In genomic region chr17:36950027-36950426, GRCh38 we compare ENCODE assay signal across 9 cellular contexts. TPM values are rescaled to one million over a fixed set of nuclear protein-coding genes. Genes with fewer than 3 reads are reported as not detected.
DNase-seq lines count a peak whose midpoint lies in the region; ATAC-seq and TF ChIP-seq lines count a peak whose summit lies in the region.
"Had no signal": no experiment of that assay in that cellular context is flagged by ENCODE, and none has a peak within 500 bp of the region (broad histone marks: within the 10 kb centered on the region; RNA-seq: fewer than 3 reads in every experiment).

No MANE protein-coding gene starts in this region.

- H3K36me3 ChIP-seq in Loucy (ENCODE audit: insufficient read depth, low read length) (peaks cover 24% of the 10 kb centered on the region; the same call in 1 of the 2 replicates), neural cell (ENCODE audit: insufficient read depth, low read length) (peaks cover 13% of the 10 kb centered on the region)

- H3K9me3 ChIP-seq in Loucy (ENCODE audit: insufficient read depth, low read depth, low read length) (no peaks in the 10 kb centered on the region), neural cell (ENCODE audit: low read length) (no peaks in the 10 kb centered on the region)

- peaks cover 47% of the 10 kb centered on the region for H4K20me1 ChIP-seq in Loucy (ENCODE audit: insufficient read depth, low read length, poor library complexity, severe bottlenecking)
- no peaks in the 10 kb centered on the region for H4K20me1 ChIP-seq in neural cell (ENCODE audit: insufficient read depth)

- H3K4me1 Mint-ChIP-seq in CD14-positive monocyte, result peaks cover 41% of the 10 kb centered on the region

- peaks cover 0 to 22% (median 1%) of the 10 kb centered on the region in 7 donors for H3K9me3 Mint-ChIP-seq in CD14-positive monocyte

- H3K4me1 ChIP-seq in Loucy (ENCODE audit: insufficient read depth, low read length, poor library complexity, severe bottlenecking), result peaks cover 67% of the 10 kb centered on the region

- no peak for TF ChIP-seq RAD21 in neural cell (conservative IDR thresholded peaks at IDR 0.05)

- no peak for TF ChIP-seq EP300 in neural cell (conservative IDR thresholded peaks at IDR 0.05; ENCODE audit: poor library complexity, severe bottlenecking)

- H3K27ac ChIP-seq in dorsolateral prefrontal cortex, result peak overlapping the region in 1 of 59 donors; percentile 93
- no peak overlapping the region for H3K27ac ChIP-seq in neural cell (ENCODE audit: low read length)

- ATAC-seq in HG02840 (IDR thresholded peaks at IDR 0.05; ENCODE audit: low FRiP score, unreplicated experiment), result no peak

- TF ChIP-seq CTCF in CD14-positive monocyte (IDR thresholded peaks at IDR 0.05) (no peak), Loucy (conservative IDR thresholded peaks at IDR 0.05; ENCODE audit: low read length) (no peak), dorsolateral prefrontal cortex (IDR thresholded peaks at IDR 0.05 in 54 of 56, conservative IDR thresholded peaks at IDR 0.05 in 2 of 56; ENCODE audit: low read depth in 1 of 56, partially characterized antibody in 56 of 56) (no peak), neural cell (IDR thresholded peaks at IDR 0.05; ENCODE audit: poor library complexity, severe bottlenecking) (no peak)

- peaks cover 28 to 31% (median 28%) of the 10 kb centered on the region in 3 donors for H3K27me3 Mint-ChIP-seq in CD14-positive monocyte (ENCODE audit: low read depth in 3 of 3)

- H3K4me3 ChIP-seq in Loucy (ENCODE audit: low read length, poor library complexity, severe bottlenecking) (peak overlapping the region; percentile 91), dorsolateral prefrontal cortex (peak overlapping the region in 57 of 59 donors; percentile 52 to 99 (median 91)), neural cell (ENCODE audit: low read length) (peak overlapping the region; percentile 73)

- H3K27me3 ChIP-seq in Loucy (ENCODE audit: insufficient read depth, low read length, poor library complexity, severe bottlenecking) (no peaks in the 10 kb centered on the region), dorsolateral prefrontal cortex (peaks cover 0 to 28% (median 22%) of the 10 kb centered on the region in 45 donors), neural cell (ENCODE audit: insufficient read depth, low read depth, low read length) (peaks cover 32% of the 10 kb centered on the region)

- H2AFZ ChIP-seq in Loucy (ENCODE audit: low read length), result no peak overlapping the region
- H2AFZ ChIP-seq in neural cell (ENCODE audit: low read depth, low read length), result no peak overlapping the region

- H3K36me3 Mint-ChIP-seq in CD14-positive monocyte, result peaks cover 46 to 51% of the 10 kb centered on the region in 2 donors

- intact Hi-C loops in CD14-positive monocyte (cut with micrococcal nuclease) (loop anchor here in 1 of 2 donors (10.0 kb wide), 1 partner anchor 405 kb away; the partner anchor contains the start of gene GGNBP2), dorsolateral prefrontal cortex (cut with DNase I) (no loop called here)

- H3K4me2 ChIP-seq in Loucy (ENCODE audit: low read depth, low read length, poor library complexity, severe bottlenecking), result peak overlapping the region; percentile 96
- H3K4me2 ChIP-seq in neural cell (ENCODE audit: low read length), result peak overlapping the region; percentile 79

- H3K9me2 ChIP-seq in Loucy (replicated peaks; ENCODE audit: low read depth, low read length) (no peaks in the 10 kb centered on the region), neural cell (ENCODE audit: insufficient read depth, low read length) (no peaks in the 10 kb centered on the region)

- DNase-seq in CD14-positive monocyte (ENCODE audit: low spot score) (no peak), dorsolateral prefrontal cortex (no peak), foreskin melanocyte (no peak), ACHN (no peak), NCI-H774 (lab: John Stamatoyannopoulos, UW) (no peak)

- peak overlapping the region; percentile 89 for H3K9ac ChIP-seq in Loucy (ENCODE audit: low read depth, low read length, poor library complexity, severe bottlenecking)
- no peak overlapping the region for H3K9ac ChIP-seq in neural cell (ENCODE audit: low read length)

- H3K79me2 ChIP-seq in Loucy (ENCODE audit: insufficient read depth, low read length) (peaks cover 59% of the 10 kb centered on the region), neural cell (replicated peaks; ENCODE audit: insufficient read depth, low read length) (peaks cover 3% of the 10 kb centered on the region)

- H3K4me3 Mint-ChIP-seq in CD14-positive monocyte, result peak overlapping the region; percentile 95 to 99

- H3K27ac Mint-ChIP-seq in CD14-positive monocyte, result peak overlapping the region in 2 of 7 donors; percentile 92 to 93

- no peaks in the 10 kb centered on the region for H3F3A ChIP-seq in Loucy (ENCODE audit: low read depth)
- no peaks in the 10 kb centered on the region for H3F3A ChIP-seq in neural cell (ENCODE audit: insufficient read depth, low read length, poor library complexity, severe bottlenecking)

- in situ Hi-C loops in ACHN (cut with HindIII; ENCODE audit: low pct_ligation_motif_present, low pct_unique_long_range_greater_than_20kb, low sequenced_read_pairs), result no loop called here

TF ChIP-seq in neural cell, 6 proteins besides CTCF, POLR2A, EP300 and RAD21:
- TF ChIP-seq SMC3 (conservative IDR thresholded peaks at IDR 0.05; ENCODE audit: poor library complexity) (no peak), TAF1 (IDR thresholded peaks at IDR 0.05; ENCODE audit: low read depth) (no peak), POLR2AphosphoS5 (IDR thresholded peaks at IDR 0.05) (no peak), REST (IDR thresholded peaks at IDR 0.05; ENCODE audit: borderline replicate concordance) (no peak), EZH2 (IDR thresholded peaks at IDR 0.05; ENCODE audit: borderline replicate concordance, insufficient read depth, low read length, poor library complexity, severe bottlenecking) (no peak), MXI1 (conservative IDR thresholded peaks at IDR 0.05; ENCODE audit: poor library complexity, severe bottlenecking) (no peak)
TF ChIP-seq in neural cell: peak in this region for 0.

RNA-seq across cellular contexts. Expression of gene AATF, which starts 1.3 kb away (rescaled TPM):
- polyA plus RNA-seq in CD14-positive monocyte (10 to 100 TPM; 41.1 to 57.9 TPM), neural cell (12.7 and 13.4 TPM in 2 replicates)
- 10 to 100 TPM; 23.9 to 55.3 (median 33.6) TPM for total RNA-seq in dorsolateral prefrontal cortex
- 22.9 and 26.0 TPM in 2 replicates for polyA minus RNA-seq in neural cell

RNA-seq across cellular contexts. Expression of gene LHX1, which starts 12.8 kb away (rescaled TPM):
- polyA plus RNA-seq in CD14-positive monocyte, result not detected
- total RNA-seq in dorsolateral prefrontal cortex, result 1 to 10 TPM in 9 of 120 experiments, under 1 TPM in 32, not detected in 79; 0.14 to 1.8 (median 0.49) TPM
- 1.4 and 2.5 TPM in 2 replicates for polyA plus RNA-seq in neural cell
- polyA minus RNA-seq in neural cell, result 0.35 and 0.49 TPM in 2 replicates
- total RNA-seq: subcutaneous adipose tissue had no signal
